19 cellular contexts compared by ENCODE assay signal in genomic region chr1:85240659-85241058, GRCh38. TPM values are rescaled to one million over a fixed set of nuclear protein-coding genes. Genes with fewer than 3 reads are reported as not detected.
DNase-seq lines count a peak whose midpoint lies in the region; ATAC-seq and TF ChIP-seq lines count a peak whose summit lies in the region.
"Had no signal": no experiment of that assay in that cellular context is flagged by ENCODE, and none has a peak within 500 bp of the region (broad histone marks: within the 10 kb centered on the region; RNA-seq: fewer than 3 reads in every experiment).

No MANE protein-coding gene starts in this region.

- TF ChIP-seq EP300 in esophagus muscularis mucosa (IDR thresholded peaks at IDR 0.05) = no peak

- no peaks in the 10 kb centered on the region for H4K20me1 ChIP-seq in OCI-LY3 (ENCODE audit: insufficient read depth, low read length)
- no peaks in the 10 kb centered on the region for H4K20me1 ChIP-seq in osteoblast (ENCODE audit: insufficient read depth, low read length)

- peak overlapping the region; percentile 17 to 62 (median 43) for H3K27ac Mint-ChIP-seq in CD4-positive, CD25-positive, alpha-beta regulatory T cell
- H3K27ac Mint-ChIP-seq in stimulated activated naive CD8-positive, alpha-beta T cell treated with anti-CD3 and anti-CD28 coated beads, Interleukin-15, amount 100 ng/mL, for 72 hours = no peak overlapping the region
- H3K27ac Mint-ChIP-seq: activated naive CD4-positive, alpha-beta T cell treated with anti-CD3 and anti-CD28 coated beads, Interleukin-2, amount 50 U/mL, for 24 hours; CD14-positive monocyte; stimulated activated memory B cell treated with anti-CD40 and anti-IgM and Interleukin-4, amounts not matched to agents 10 μg/mL and 1 μg/mL and 100 μg/mL, for 72 hours had no signal

- TF ChIP-seq CTCF in OCI-LY3 (IDR thresholded peaks at IDR 0.05; ENCODE audit: low read depth, low read length) (no peak), esophagus muscularis mucosa (IDR thresholded peaks at IDR 0.05) (no peak), osteoblast (IDR thresholded peaks at IDR 0.05; ENCODE audit: extremely low read depth, low read depth, low read length) (no peak), thyroid gland (IDR thresholded peaks at IDR 0.05) (no peak)

- peak overlapping the region in 2 of 4 donors; percentile 18 to 48 for H3K4me3 Mint-ChIP-seq in CD4-positive, CD25-positive, alpha-beta regulatory T cell
- H3K4me3 Mint-ChIP-seq in stimulated activated naive CD8-positive, alpha-beta T cell treated with anti-CD3 and anti-CD28 coated beads, Interleukin-15, amount 100 ng/mL, for 72 hours = no peak overlapping the region
- H3K4me3 Mint-ChIP-seq: activated CD4-positive, alpha-beta memory T cell treated with anti-CD3 and anti-CD28 coated beads, Interleukin-2, amount 10 ng/mL, durations not matched to agents 7 days and 5 days; activated naive CD4-positive, alpha-beta T cell treated with anti-CD3 and anti-CD28 coated beads, Interleukin-2, amount 50 U/mL, for 24 hours; CD14-positive monocyte; stimulated activated memory B cell treated with anti-CD40 and anti-IgM and Interleukin-4, amounts not matched to agents 10 μg/mL and 1 μg/mL and 100 μg/mL, for 72 hours had no signal

- no peak overlapping the region for H3K27ac ChIP-seq in CD4-positive, CD25-positive, alpha-beta regulatory T cell (ENCODE audit: insufficient read depth, low read length, poor library complexity, severe bottlenecking)
- no peak overlapping the region for H3K27ac ChIP-seq in OCI-LY3 (ENCODE audit: low read length)
- peak overlapping the region; percentile 48 to 67 (median 64) for H3K27ac ChIP-seq in esophagus muscularis mucosa (replicated peaks in 1 of 4)
- no peak overlapping the region for H3K27ac ChIP-seq in osteoblast (ENCODE audit: low read depth, low read length)
- H3K27ac ChIP-seq in thyroid gland = no peak overlapping the region
- H3K27ac ChIP-seq: Peyer's patch had no signal

- H3K4me2 ChIP-seq in OCI-LY3 (ENCODE audit: low read length) = no peak overlapping the region
- H3K4me2 ChIP-seq in osteoblast (ENCODE audit: insufficient read depth, low read length) = no peak overlapping the region

- H3K9ac ChIP-seq in OCI-LY3 (ENCODE audit: low read length) = peak overlapping the region; percentile 2; the same call in 1 of the 2 replicates

- intact Hi-C loops in esophagus muscularis mucosa (cut with DNase I) (no loop called here), thyroid gland (cut with DNase I) (no loop called here)

- ATAC-seq in CD4-positive, CD25-positive, alpha-beta regulatory T cell (ENCODE audit: low read depth in 2 of 2) = no peak
- ATAC-seq in HG03565 (IDR thresholded peaks at IDR 0.05; ENCODE audit: unreplicated experiment) (no peak), HG02970 (IDR thresholded peaks at IDR 0.05; ENCODE audit: low FRiP score, unreplicated experiment) (no peak)
- ATAC-seq in stimulated activated naive CD8-positive, alpha-beta T cell treated with anti-CD3 and anti-CD28 coated beads, Interleukin-15, amount 100 ng/mL, for 72 hours = no peak
- ATAC-seq: esophagus mucosa; stimulated activated memory B cell treated with anti-CD40 and anti-IgM and Interleukin-4, amounts not matched to agents 10 μg/mL and 1 μg/mL and 100 μg/mL, for 72 hours had no signal

- peak in 1 of 3 donors; percentile 31 for DNase-seq in CD4-positive, CD25-positive, alpha-beta regulatory T cell
- DNase-seq in esophagus muscularis mucosa (ENCODE audit: extremely low spot score) (no peak), osteoblast (ENCODE audit: insufficient read length, low spot score, missing footprints) (peak; percentile 17), thyroid gland (no peak)
- DNase-seq in stimulated activated naive CD8-positive, alpha-beta T cell treated with anti-CD3 and anti-CD28 coated beads, Interleukin-15, amount 100 ng/mL, for 72 hours = no peak
- DNase-seq: activated CD4-positive, alpha-beta memory T cell treated with anti-CD3 and anti-CD28 coated beads, Interleukin-2, amount 10 ng/mL, durations not matched to agents 7 days and 5 days; cerebellar nuclear complex; NCI-H1417 treated with DMSO at 0.1 percent for 48 hours; NCI-H510A; Peyer's patch; stimulated activated CD4-positive, alpha-beta T cell treated with anti-CD3 and anti-CD28 coated beads, Interleukin-4, amount 100 ng/mL, for 24 hours; T1000 had no signal

- H2AFZ ChIP-seq in OCI-LY3 (ENCODE audit: low read depth, low read length) (peak overlapping the region; percentile 86), osteoblast (ENCODE audit: low read length) (peak overlapping the region; percentile 30)

- H3K79me2 ChIP-seq in OCI-LY3 (ENCODE audit: low read length) (no peaks in the 10 kb centered on the region), osteoblast (ENCODE audit: insufficient read depth, low read length) (no peaks in the 10 kb centered on the region)

- H3K36me3 Mint-ChIP-seq in CD4-positive, CD25-positive, alpha-beta regulatory T cell = no peaks in the 10 kb centered on the region
- H3K36me3 Mint-ChIP-seq: activated naive CD4-positive, alpha-beta T cell treated with anti-CD3 and anti-CD28 coated beads, Interleukin-2, amount 50 U/mL, for 24 hours; CD14-positive monocyte; stimulated activated memory B cell treated with anti-CD40 and anti-IgM and Interleukin-4, amounts not matched to agents 10 μg/mL and 1 μg/mL and 100 μg/mL, for 72 hours had no signal

- H3K4me1 Mint-ChIP-seq in CD4-positive, CD25-positive, alpha-beta regulatory T cell = peaks cover 0 to 21% (median 9%) of the 10 kb centered on the region in 4 donors
- peaks cover 21% of the 10 kb centered on the region for H3K4me1 Mint-ChIP-seq in stimulated activated naive CD8-positive, alpha-beta T cell treated with anti-CD3 and anti-CD28 coated beads, Interleukin-15, amount 100 ng/mL, for 72 hours
- H3K4me1 Mint-ChIP-seq: stimulated activated memory B cell treated with anti-CD40 and anti-IgM and Interleukin-4, amounts not matched to agents 10 μg/mL and 1 μg/mL and 100 μg/mL, for 72 hours had no signal

- peaks cover 0 to 2% (median 0%) of the 10 kb centered on the region in 7 donors for H3K9me3 Mint-ChIP-seq in CD4-positive, CD25-positive, alpha-beta regulatory T cell
- H3K9me3 Mint-ChIP-seq in stimulated activated naive CD8-positive, alpha-beta T cell treated with anti-CD3 and anti-CD28 coated beads, Interleukin-15, amount 100 ng/mL, for 72 hours = no peaks in the 10 kb centered on the region
- H3K9me3 Mint-ChIP-seq: activated CD4-positive, alpha-beta memory T cell treated with anti-CD3 and anti-CD28 coated beads, Interleukin-2, amount 10 ng/mL, durations not matched to agents 7 days and 5 days; activated naive CD4-positive, alpha-beta T cell treated with anti-CD3 and anti-CD28 coated beads, Interleukin-2, amount 50 U/mL, for 24 hours; stimulated activated memory B cell treated with anti-CD40 and anti-IgM and Interleukin-4, amounts not matched to agents 10 μg/mL and 1 μg/mL and 100 μg/mL, for 72 hours had no signal

- H3K36me3 ChIP-seq in CD4-positive, CD25-positive, alpha-beta regulatory T cell (ENCODE audit: control insufficient read depth, insufficient read depth, low read length) = no peaks in the 10 kb centered on the region
- no peaks in the 10 kb centered on the region for H3K36me3 ChIP-seq in OCI-LY3 (replicated peaks; ENCODE audit: low read depth, low read length)
- no peaks in the 10 kb centered on the region for H3K36me3 ChIP-seq in esophagus muscularis mucosa
- H3K36me3 ChIP-seq in osteoblast (ENCODE audit: insufficient read depth, low read length) = no peaks in the 10 kb centered on the region
- no peaks in the 10 kb centered on the region for H3K36me3 ChIP-seq in thyroid gland
- H3K36me3 ChIP-seq: Peyer's patch had no signal

- WGBS in esophagus muscularis mucosa = 9% methylated on average over 1 of the region's 1 CpG
- 13 to 15% methylated on average over 1 of the region's 1 CpG for WGBS in thyroid gland, 2 donors

- no peaks in the 10 kb centered on the region for H3K9me3 ChIP-seq in CD4-positive, CD25-positive, alpha-beta regulatory T cell (ENCODE audit: control insufficient read depth in 2 of 2, low read length in 2 of 2)
- H3K9me3 ChIP-seq in OCI-LY3 (ENCODE audit: insufficient read depth, low read length) = no peaks in the 10 kb centered on the region
- H3K9me3 ChIP-seq in esophagus muscularis mucosa = no peaks in the 10 kb centered on the region
- H3K9me3 ChIP-seq in osteoblast (ENCODE audit: low read depth, low read length) = no peaks in the 10 kb centered on the region
- no peaks in the 10 kb centered on the region for H3K9me3 ChIP-seq in thyroid gland
- H3K9me3 ChIP-seq: Peyer's patch had no signal

- H3K4me1 ChIP-seq in CD4-positive, CD25-positive, alpha-beta regulatory T cell (ENCODE audit: control insufficient read depth, insufficient read depth, low read length, poor library complexity, severe bottlenecking) = no peaks in the 10 kb centered on the region
- peaks cover 8% of the 10 kb centered on the region for H3K4me1 ChIP-seq in OCI-LY3 (ENCODE audit: low read length)
- H3K4me1 ChIP-seq in esophagus muscularis mucosa = peaks cover 11 to 47% (median 45%) of the 10 kb centered on the region in 4 donors
- peaks cover 31% of the 10 kb centered on the region for H3K4me1 ChIP-seq in osteoblast (ENCODE audit: insufficient read depth, low read length)
- peaks cover 0 to 5% of the 10 kb centered on the region in 2 donors for H3K4me1 ChIP-seq in thyroid gland
- H3K4me1 ChIP-seq: Peyer's patch had no signal

- no peak for TF ChIP-seq POLR2A in esophagus muscularis mucosa (IDR thresholded peaks at IDR 0.05; ENCODE audit: low read depth)
- TF ChIP-seq POLR2A in thyroid gland (IDR thresholded peaks at IDR 0.05) = no peak

- peaks cover 3% of the 10 kb centered on the region for H3K27me3 ChIP-seq in CD4-positive, CD25-positive, alpha-beta regulatory T cell (ENCODE audit: control insufficient read depth, insufficient read depth, low read length)
- H3K27me3 ChIP-seq in OCI-LY3 (ENCODE audit: low read depth, low read length) (no peaks in the 10 kb centered on the region), esophagus muscularis mucosa (no peaks in the 10 kb centered on the region), osteoblast (ENCODE audit: insufficient read depth, low read length) (peaks cover 3% of the 10 kb centered on the region), thyroid gland (no peaks in the 10 kb centered on the region)
- H3K27me3 ChIP-seq: Peyer's patch had no signal

- H3K27me3 Mint-ChIP-seq in CD4-positive, CD25-positive, alpha-beta regulatory T cell = peaks cover 18% of the 10 kb centered on the region
- H3K27me3 Mint-ChIP-seq in stimulated activated naive CD8-positive, alpha-beta T cell treated with anti-CD3 and anti-CD28 coated beads, Interleukin-15, amount 100 ng/mL, for 72 hours = no peaks in the 10 kb centered on the region

- peak overlapping the region; percentile 13 for H3K4me3 ChIP-seq in CD4-positive, CD25-positive, alpha-beta regulatory T cell (ENCODE audit: low read depth, low read length)
- H3K4me3 ChIP-seq in OCI-LY3 (ENCODE audit: low read length) (no peak overlapping the region), esophagus muscularis mucosa (no peak overlapping the region), osteoblast (ENCODE audit: insufficient read depth, low read length) (no peak overlapping the region), thyroid gland (replicated peaks in 1 of 3) (no peak overlapping the region)
- H3K4me3 ChIP-seq: Peyer's patch had no signal

RNA-seq across cellular contexts. Expression of gene C1orf52, which starts 18.8 kb away (rescaled TPM):
- 55.6 TPM for total RNA-seq in CD4-positive, CD25-positive, alpha-beta regulatory T cell
- 10 to 100 TPM; 19.7 to 32.6 (median 27.5) TPM for polyA plus RNA-seq in CD4-positive, CD25-positive, alpha-beta regulatory T cell
- 10 to 100 TPM; 11.2 to 22.4 (median 15.4) TPM for total RNA-seq in esophagus muscularis mucosa
- 11.2 and 13.0 TPM in 2 replicates for total RNA-seq in osteoblast
- 10 to 100 TPM in 3 of 4 donors, 1 to 10 TPM in 1; 9.0 to 28.7 (median 17.5) TPM for total RNA-seq in thyroid gland

RNA-seq across cellular contexts. Expression of gene BCL10, which starts 35.8 kb away (rescaled TPM):
- 64.4 TPM for total RNA-seq in CD4-positive, CD25-positive, alpha-beta regulatory T cell
- 10 to 100 TPM; 25.9 to 28.1 (median 27.5) TPM for polyA plus RNA-seq in CD4-positive, CD25-positive, alpha-beta regulatory T cell
- 10 to 100 TPM in 2 of 4 donors, 1 to 10 TPM in 2; 8.7 to 15.1 (median 10.8) TPM for total RNA-seq in esophagus muscularis mucosa
- total RNA-seq in osteoblast = 30.4 and 35.7 TPM in 2 replicates
- total RNA-seq in thyroid gland = 10 to 100 TPM; 13.6 to 28.5 (median 15.1) TPM

RNA-seq across cellular contexts. Expression of gene SYDE2, which starts 39.8 kb away (rescaled TPM):
- 1.3 TPM for total RNA-seq in CD4-positive, CD25-positive, alpha-beta regulatory T cell
- polyA plus RNA-seq in CD4-positive, CD25-positive, alpha-beta regulatory T cell = 1 to 10 TPM; 1.0 to 4.1 (median 1.8) TPM
- 100 to 1,000 TPM in 2 of 4 donors, 10 to 100 TPM in 2; 75.5 to 119 (median 99.3) TPM for total RNA-seq in esophagus muscularis mucosa
- total RNA-seq in osteoblast = 13.0 and 13.8 TPM in 2 replicates
- 10 to 100 TPM; 15.2 to 30.8 (median 20.5) TPM for total RNA-seq in thyroid gland
- polyA plus RNA-seq: CD14-positive monocyte had no signal

Comparison
In these comparisons a context has a peak if more than half of its experiments do, and no peak if none do; other contexts are left out.
1. H3K27ac ChIP-seq: peak in esophagus muscularis mucosa (4 of 4); none in CD4-positive, CD25-positive, alpha-beta regulatory T cell (single experiment), OCI-LY3 (single experiment), osteoblast (single experiment) and thyroid gland (0 of 3).
2. H3K27ac Mint-ChIP-seq: peak in CD4-positive, CD25-positive, alpha-beta regulatory T cell (3 of 3); none in stimulated activated naive CD8-positive, alpha-beta T cell treated with anti-CD3 and anti-CD28 coated beads, Interleukin-15, amount 100 ng/mL, for 72 hours (0 of 2).